27 cellular contexts compared by ENCODE assay signal in genomic region chr13:110367620-110368019, GRCh38.
DNase-seq lines count a peak whose midpoint lies in the region; ATAC-seq and TF ChIP-seq lines count a peak whose summit lies in the region.
"Had no signal": no experiment of that assay in that cellular context is flagged by ENCODE, and none has a peak within 500 bp of the region (broad histone marks: within the 10 kb centered on the region; RNA-seq: fewer than 3 reads in every experiment).

No MANE protein-coding gene starts in this region.

- H3K36me3 ChIP-seq in OCI-LY3 (replicated peaks; ENCODE audit: low read depth, low read length) (no peaks in the 10 kb centered on the region), brain microvascular endothelial cell (replicated peaks) (peaks cover 40% of the 10 kb centered on the region), thyroid gland (no peaks in the 10 kb centered on the region)
- H3K36me3 ChIP-seq: BLaER1, gastrocnemius medialis, ovary had no signal

- H3K27me3 Mint-ChIP-seq in mesothelial cell of epicardium (ENCODE audit: low read depth), result no peaks in the 10 kb centered on the region
- peaks cover 26% of the 10 kb centered on the region for H3K27me3 Mint-ChIP-seq in stimulated activated naive CD8-positive, alpha-beta T cell treated with anti-CD3 and anti-CD28 coated beads, Interleukin-15, amount 100 ng/mL, for 72 hours

- H3K4me1 Mint-ChIP-seq in mesothelial cell of epicardium, result peaks cover 54% of the 10 kb centered on the region
- no peaks in the 10 kb centered on the region for H3K4me1 Mint-ChIP-seq in stimulated activated naive CD8-positive, alpha-beta T cell treated with anti-CD3 and anti-CD28 coated beads, Interleukin-15, amount 100 ng/mL, for 72 hours

- peaks cover 3% of the 10 kb centered on the region for H3K27me3 ChIP-seq in OCI-LY3 (ENCODE audit: low read depth, low read length)
- no peaks in the 10 kb centered on the region for H3K27me3 ChIP-seq in brain microvascular endothelial cell (replicated peaks)
- no peaks in the 10 kb centered on the region for H3K27me3 ChIP-seq in thyroid gland
- H3K27me3 ChIP-seq: BLaER1, gastrocnemius medialis, ovary, tibial nerve had no signal

- H3K36me3 Mint-ChIP-seq in mesothelial cell of epicardium, result peaks cover 10% of the 10 kb centered on the region

- H3K27ac ChIP-seq in OCI-LY3 (ENCODE audit: low read length), result no peak overlapping the region
- H3K27ac ChIP-seq in brain microvascular endothelial cell, result peak overlapping the region; percentile 20
- peak overlapping the region in 2 of 3 donors; percentile 65 to 89 for H3K27ac ChIP-seq in thyroid gland
- H3K27ac ChIP-seq: BLaER1, gastrocnemius medialis, ovary, RWPE1 had no signal

- peak overlapping the region; percentile 93 for H3K27ac Mint-ChIP-seq in mesothelial cell of epicardium
- no peak overlapping the region for H3K27ac Mint-ChIP-seq in stimulated activated naive CD8-positive, alpha-beta T cell treated with anti-CD3 and anti-CD28 coated beads, Interleukin-15, amount 100 ng/mL, for 72 hours

- no peak overlapping the region for H3K4me3 ChIP-seq in OCI-LY3 (ENCODE audit: low read length)
- H3K4me3 ChIP-seq in brain microvascular endothelial cell (ENCODE audit: low read depth, low read length), result no peak overlapping the region
- no peak overlapping the region for H3K4me3 ChIP-seq in thyroid gland (replicated peaks in 1 of 3)
- H3K4me3 ChIP-seq: BLaER1, gastrocnemius medialis, K562, lung, ovary, tibial nerve had no signal

- no peak overlapping the region for H3K4me3 Mint-ChIP-seq in mesothelial cell of epicardium
- no peak overlapping the region for H3K4me3 Mint-ChIP-seq in stimulated activated naive CD8-positive, alpha-beta T cell treated with anti-CD3 and anti-CD28 coated beads, Interleukin-15, amount 100 ng/mL, for 72 hours
- H3K4me3 Mint-ChIP-seq: nephron progenitor cell had no signal

- 52 to 84% methylated on average over 4 of the region's 4 CpGs for WGBS in thyroid gland, 2 donors

- intact Hi-C loops in thyroid gland (cut with DNase I), result no loop called here

- no peak for DNase-seq in brain microvascular endothelial cell
- DNase-seq in mesothelial cell of epicardium (ENCODE audit: low spot score in 2 of 2, unreplicated experiment in 2 of 2), result no peak
- no peak for DNase-seq in thyroid gland
- no peak for DNase-seq in NCI-H345 treated with DMSO at 0.1 percent for 48 hours (lab: John Stamatoyannopoulos, UW; ENCODE audit: unreplicated experiment)
- DNase-seq in stimulated activated naive CD8-positive, alpha-beta T cell treated with anti-CD3 and anti-CD28 coated beads, Interleukin-15, amount 100 ng/mL, for 72 hours, result no peak
- DNase-seq: activated CD4-positive, CD25-positive, alpha-beta regulatory T cell; activated gamma-delta T cell treated with Interleukin-2 at 50 U/mL for 16 hours; activated T-cell treated with anti-CD3 and anti-CD28 coated beads, Interleukin-2, amount 50 U/mL, for 48 hours; cerebellar nuclear complex; COR-L47; DMS53; gastrocnemius medialis; NCI-H1048; NCI-H1694; NCI-H510A; nephron progenitor cell; ovary; small intestine; stimulated activated naive CD4-positive, alpha-beta T cell treated with Interleukin-2 at 50 U/mL for 16 hours had no signal

- no peaks in the 10 kb centered on the region for H3K79me2 ChIP-seq in OCI-LY3 (ENCODE audit: low read length)

- in situ Hi-C loops in brain microvascular endothelial cell (cut with HindIII; ENCODE audit: low pct_ligation_motif_present, low sequenced_read_pairs), result no loop called here

- ATAC-seq in HG02852 (IDR thresholded peaks at IDR 0.05; ENCODE audit: unreplicated experiment), result no peak
- ATAC-seq in stimulated activated naive CD8-positive, alpha-beta T cell treated with anti-CD3 and anti-CD28 coated beads, Interleukin-15, amount 100 ng/mL, for 72 hours, result no peak
- ATAC-seq: gastrocnemius medialis, HCT116, K562 had no signal

- H4K20me1 ChIP-seq in OCI-LY3 (ENCODE audit: insufficient read depth, low read length), result no peaks in the 10 kb centered on the region
- H4K20me1 ChIP-seq: BLaER1 had no signal

- no peak overlapping the region for H3K4me2 ChIP-seq in OCI-LY3 (ENCODE audit: low read length)
- H3K4me2 ChIP-seq: BLaER1 had no signal

- H3K9me3 ChIP-seq in OCI-LY3 (ENCODE audit: insufficient read depth, low read length) (no peaks in the 10 kb centered on the region), thyroid gland (no peaks in the 10 kb centered on the region)
- H3K9me3 ChIP-seq: gastrocnemius medialis, ovary, tibial nerve had no signal

- H3K4me1 ChIP-seq in OCI-LY3 (ENCODE audit: low read length) (peaks cover 15% of the 10 kb centered on the region; the same call in 1 of the 2 replicates), thyroid gland (peaks cover 45 to 50% of the 10 kb centered on the region in 2 donors)

- no peak for TF ChIP-seq POLR2A in thyroid gland (IDR thresholded peaks at IDR 0.05)

- TF ChIP-seq CTCF in OCI-LY3 (IDR thresholded peaks at IDR 0.05; ENCODE audit: low read depth, low read length) (no peak), brain microvascular endothelial cell (IDR thresholded peaks at IDR 0.05; ENCODE audit: low read depth, low read length, missing control alignments) (no peak), mesothelial cell of epicardium (IDR thresholded peaks at IDR 0.05; ENCODE audit: unreplicated experiment) (no peak), thyroid gland (IDR thresholded peaks at IDR 0.05) (no peak)

- no peak overlapping the region for H3K9ac ChIP-seq in OCI-LY3 (ENCODE audit: low read length)
- H3K9ac ChIP-seq: BLaER1 had no signal

- H2AFZ ChIP-seq in OCI-LY3 (ENCODE audit: low read depth, low read length), result peak overlapping the region; percentile 48; the same call in 1 of the 2 replicates

- no peaks in the 10 kb centered on the region for H3K9me3 Mint-ChIP-seq in mesothelial cell of epicardium
- H3K9me3 Mint-ChIP-seq in stimulated activated naive CD8-positive, alpha-beta T cell treated with anti-CD3 and anti-CD28 coated beads, Interleukin-15, amount 100 ng/mL, for 72 hours, result no peaks in the 10 kb centered on the region
- H3K9me3 Mint-ChIP-seq: nephron progenitor cell had no signal
